8 cellular contexts compared by ENCODE assay signal in genomic region chr2:191020742-191021381, GRCh38. TPM values are rescaled to one million over a fixed set of nuclear protein-coding genes. Genes with fewer than 3 reads are reported as not detected.
DNase-seq lines count a peak whose midpoint lies in the region; ATAC-seq and TF ChIP-seq lines count a peak whose summit lies in the region.

No MANE protein-coding gene starts in this region.

- no peak overlapping the region for H3K27ac Mint-ChIP-seq in CD8-positive, alpha-beta memory T cell

- TF ChIP-seq CTCF in thyroid gland (IDR thresholded peaks at IDR 0.05), result no peak

- H3K27me3 Mint-ChIP-seq in CD8-positive, alpha-beta memory T cell, result no peaks in the 10 kb centered on the region

- H3K9me3 Mint-ChIP-seq in CD8-positive, alpha-beta memory T cell, result no peaks in the 10 kb centered on the region

- H3K4me3 ChIP-seq in CD8-positive, alpha-beta memory T cell (ENCODE audit: low read length), result peak overlapping the region; percentile 66
- peak overlapping the region; percentile 27 to 75 (median 66) for H3K4me3 ChIP-seq in thyroid gland (replicated peaks in 1 of 3)

- H3K36me3 Mint-ChIP-seq in CD8-positive, alpha-beta memory T cell, result peaks cover 0 to 4% (median 0%) of the 10 kb centered on the region in 3 donors

- POLR2A ChIA-PET in CD8-positive, alpha-beta memory T cell (lab: Charles Lee), result interaction anchor here (0.6 to 1.3 kb wide), 3 partner anchors 9 to 76 kb away, joined by 3 to 5 read pairs (median 4); no protein-coding TSS in a partner anchor

- H3K4me1 ChIP-seq in CD8-positive, alpha-beta memory T cell (ENCODE audit: insufficient read depth, low read length), result peaks cover 55% of the 10 kb centered on the region
- peaks cover 0 to 6% of the 10 kb centered on the region in 2 donors for H3K4me1 ChIP-seq in thyroid gland

- 29 to 40% methylated on average over 14 of the region's 14 CpGs for WGBS in thyroid gland, 2 donors

- peak in 1 of 5 donors; percentile 49 for DNase-seq in CD8-positive, alpha-beta memory T cell
- peak; percentile 35 for DNase-seq in SK-MEL-5 (ENCODE audit: low read depth, low spot score)
- DNase-seq in lung microvascular endothelial cell (ENCODE audit: low read depth in 2 of 2), result peak; percentile 41 to 50
- peak; percentile 10 to 12 for DNase-seq in thyroid gland
- no peak for DNase-seq in NCI-H2029 (lab: John Stamatoyannopoulos, UW)

- intact Hi-C loops in thyroid gland (cut with DNase I), result no loop called here

- no peak overlapping the region for H3K4me3 Mint-ChIP-seq in CD8-positive, alpha-beta memory T cell

- TF ChIP-seq POLR2A in thyroid gland (IDR thresholded peaks at IDR 0.05), result no peak

- in situ Hi-C loops in SK-MEL-5 (cut with HindIII; ENCODE audit: low pct_unique_long_range_greater_than_20kb, low sequenced_read_pairs), result no loop called here

- no peaks in the 10 kb centered on the region for H3K36me3 ChIP-seq in CD8-positive, alpha-beta memory T cell (ENCODE audit: insufficient read depth, low read length)
- no peaks in the 10 kb centered on the region for H3K36me3 ChIP-seq in thyroid gland

- peaks cover 23 to 40% (median 36%) of the 10 kb centered on the region in 3 donors for H3K4me1 Mint-ChIP-seq in CD8-positive, alpha-beta memory T cell

- H3K9me3 ChIP-seq in CD8-positive, alpha-beta memory T cell (ENCODE audit: low read length), result no peaks in the 10 kb centered on the region
- no peaks in the 10 kb centered on the region for H3K9me3 ChIP-seq in thyroid gland

- CTCF ChIA-PET in CD8-positive, alpha-beta memory T cell (lab: Charles Lee), result interaction anchor here (1.1 to 1.9 kb wide), 6 partner anchors 8 to 135 kb away, joined by 3 to 6 read pairs (median 4); no protein-coding TSS in a partner anchor

- ATAC-seq in GM19351 (IDR thresholded peaks at IDR 0.05; ENCODE audit: unreplicated experiment), result peak; percentile 30
- ATAC-seq in HG03378 (IDR thresholded peaks at IDR 0.05; ENCODE audit: unreplicated experiment), result peak; percentile 20

- peak overlapping the region; percentile 72 for H3K27ac ChIP-seq in CD8-positive, alpha-beta memory T cell (ENCODE audit: low read depth, low read length)
- H3K27ac ChIP-seq in cingulate gyrus (ENCODE audit: low read depth, low read length) (peak overlapping the region; percentile 91), thyroid gland (peak overlapping the region; percentile 76 to 83 (median 79))

- no peaks in the 10 kb centered on the region for H3K27me3 ChIP-seq in CD8-positive, alpha-beta memory T cell (ENCODE audit: insufficient read depth, low read length, poor library complexity, severe bottlenecking)
- H3K27me3 ChIP-seq in thyroid gland, result no peaks in the 10 kb centered on the region

RNA-seq across cellular contexts. Expression of gene STAT1, which starts 6.9 kb away (rescaled TPM):
- total RNA-seq in CD8-positive, alpha-beta memory T cell, result 100 to 1,000 TPM; 142 to 145 TPM
- polyA plus RNA-seq in CD8-positive, alpha-beta memory T cell, result 173 TPM
- total RNA-seq in SK-MEL-5 (2014; rRNA removed; shearing (Covaris generic)), result 36.8 and 40.4 TPM in 2 replicates
- 51.2 and 57.2 TPM in 2 replicates for polyA plus RNA-seq in SK-MEL-5 (2015; cell fraction: cytosol; rRNA removed)
- 65.7 and 66.7 TPM in 2 replicates for polyA plus RNA-seq in SK-MEL-5 (2015; cell fraction: nucleus; rRNA removed)
- total RNA-seq in lung microvascular endothelial cell (68.9 and 124 TPM in 2 replicates), thyroid gland (10 to 100 TPM; 38.0 to 87.7 (median 61.3) TPM)
